ENCODE assay signal across 22 cellular contexts in the genomic region with DNA sequence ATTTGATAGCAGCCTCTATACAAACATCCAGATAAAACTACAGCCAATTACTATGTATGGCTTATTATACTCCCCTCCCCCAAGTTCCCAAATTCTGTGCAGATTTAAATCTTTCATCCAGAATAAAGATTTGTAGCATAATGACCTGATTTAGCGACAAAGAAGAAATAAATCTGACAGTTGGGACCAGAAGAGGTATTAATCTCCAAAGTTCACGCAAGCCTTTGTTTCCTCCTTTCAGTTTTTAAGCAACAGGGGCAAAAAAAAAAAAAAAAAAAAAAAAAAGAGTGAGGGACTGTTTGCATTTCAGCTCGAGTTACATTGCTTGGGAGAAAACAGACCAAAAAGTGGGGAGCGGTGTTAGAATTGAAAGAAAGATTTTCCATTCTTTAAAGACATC.
"Had no signal": no experiment of that assay in that cellular context is flagged by ENCODE, and none has a peak within 500 bp of the region (broad histone marks: within the 10 kb centered on the region; RNA-seq: fewer than 3 reads in every experiment).

No MANE protein-coding gene starts in this region.

- H3K9me3 Mint-ChIP-seq: immature natural killer cell; mesothelial cell of epicardium; naive B cell; natural killer cell; neural crest cell; stimulated activated memory B cell treated with anti-CD40 and anti-IgM and Interleukin-4, amounts not matched to agents 10 μg/mL and 1 μg/mL and 100 μg/mL, for 72 hours; stimulated activated naive CD8-positive, alpha-beta T cell treated with anti-CD3 and anti-CD28 coated beads, Interleukin-15, amount 100 ng/mL, for 72 hours; type B pancreatic cell had no signal

- H3K4me1 Mint-ChIP-seq: immature natural killer cell; naive B cell; natural killer cell; stimulated activated memory B cell treated with anti-CD40 and anti-IgM and Interleukin-4, amounts not matched to agents 10 μg/mL and 1 μg/mL and 100 μg/mL, for 72 hours; stimulated activated naive CD8-positive, alpha-beta T cell treated with anti-CD3 and anti-CD28 coated beads, Interleukin-15, amount 100 ng/mL, for 72 hours had no signal

- H3K36me3 Mint-ChIP-seq: immature natural killer cell; mesothelial cell of epicardium; naive B cell; natural killer cell; stimulated activated memory B cell treated with anti-CD40 and anti-IgM and Interleukin-4, amounts not matched to agents 10 μg/mL and 1 μg/mL and 100 μg/mL, for 72 hours; type B pancreatic cell had no signal

- H3K27ac Mint-ChIP-seq: immature natural killer cell; mesothelial cell of epicardium; naive B cell; natural killer cell; stimulated activated memory B cell treated with anti-CD40 and anti-IgM and Interleukin-4, amounts not matched to agents 10 μg/mL and 1 μg/mL and 100 μg/mL, for 72 hours; stimulated activated naive CD8-positive, alpha-beta T cell treated with anti-CD3 and anti-CD28 coated beads, Interleukin-15, amount 100 ng/mL, for 72 hours; type B pancreatic cell had no signal

- H3K4me3 Mint-ChIP-seq: immature natural killer cell; mesothelial cell of epicardium; naive B cell; natural killer cell; neural crest cell; stimulated activated memory B cell treated with anti-CD40 and anti-IgM and Interleukin-4, amounts not matched to agents 10 μg/mL and 1 μg/mL and 100 μg/mL, for 72 hours; stimulated activated naive CD8-positive, alpha-beta T cell treated with anti-CD3 and anti-CD28 coated beads, Interleukin-15, amount 100 ng/mL, for 72 hours; type B pancreatic cell had no signal

- DNase-seq: hypothalamus; immature natural killer cell; kidney; left colon; left ventricle myocardium inferior; mesendoderm; naive B cell; natural killer cell; occipital lobe; right lobe of liver; stimulated activated CD4-positive, alpha-beta T cell treated with anti-CD3 and anti-CD28 coated beads, Interleukin-1b, Interleukin-23, amount 100 ng/mL, for 48 hours; stimulated activated CD4-positive, alpha-beta T cell treated with anti-CD3 and anti-CD28 coated beads, Interleukin-2, amount 100 ng/mL, for 48 hours; stimulated activated CD4-positive, alpha-beta T cell treated with anti-CD3 and anti-CD28 coated beads, Interleukin-4, amount 100 ng/mL, for 4 hours; stimulated activated CD8-positive, alpha-beta memory T cell treated with anti-CD3 and anti-CD28 coated beads, Interleukin-4, amount 100 ng/mL, for 48 hours; stimulated activated naive CD4-positive, alpha-beta T cell treated with Interleukin-2 at 50 U/mL for 16 hours; stimulated activated naive CD8-positive, alpha-beta T cell treated with anti-CD3 and anti-CD28 coated beads, Interleukin-15, amount 100 ng/mL, for 72 hours; substantia nigra; uterus had no signal
